2 cellular contexts compared by ENCODE assay signal in the genomic region with DNA sequence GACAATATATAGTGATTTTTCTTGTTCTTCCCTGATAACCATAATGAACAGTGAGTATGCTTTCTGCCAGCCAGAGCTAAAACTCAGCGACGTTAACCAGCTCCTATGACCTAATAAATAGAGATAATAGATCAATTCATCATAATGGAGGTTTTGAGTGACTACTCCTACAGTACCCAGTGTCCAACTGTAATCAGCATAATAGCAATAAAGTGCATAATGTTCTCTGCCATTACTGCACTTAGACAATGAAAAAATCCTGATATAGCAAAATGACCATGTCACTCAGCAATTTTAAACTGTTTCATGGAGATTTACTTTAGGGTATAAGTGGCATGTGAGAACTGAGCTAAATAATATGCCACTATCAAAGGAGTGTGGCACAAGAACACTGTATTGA.
A peak's percentile ranks its signal among the peaks of the same experiment; 100 is the strongest.
TF ChIP-seq lines count a peak whose summit lies in the region.

No MANE protein-coding gene starts in this region.

TF ChIP-seq in SK-N-SH treated with all-trans-retinoic acid at 6 μM for 48 hours, 23 proteins besides CTCF, POLR2A, EP300 and RAD21 (continued from another document):
- TF ChIP-seq, protein P1, sequence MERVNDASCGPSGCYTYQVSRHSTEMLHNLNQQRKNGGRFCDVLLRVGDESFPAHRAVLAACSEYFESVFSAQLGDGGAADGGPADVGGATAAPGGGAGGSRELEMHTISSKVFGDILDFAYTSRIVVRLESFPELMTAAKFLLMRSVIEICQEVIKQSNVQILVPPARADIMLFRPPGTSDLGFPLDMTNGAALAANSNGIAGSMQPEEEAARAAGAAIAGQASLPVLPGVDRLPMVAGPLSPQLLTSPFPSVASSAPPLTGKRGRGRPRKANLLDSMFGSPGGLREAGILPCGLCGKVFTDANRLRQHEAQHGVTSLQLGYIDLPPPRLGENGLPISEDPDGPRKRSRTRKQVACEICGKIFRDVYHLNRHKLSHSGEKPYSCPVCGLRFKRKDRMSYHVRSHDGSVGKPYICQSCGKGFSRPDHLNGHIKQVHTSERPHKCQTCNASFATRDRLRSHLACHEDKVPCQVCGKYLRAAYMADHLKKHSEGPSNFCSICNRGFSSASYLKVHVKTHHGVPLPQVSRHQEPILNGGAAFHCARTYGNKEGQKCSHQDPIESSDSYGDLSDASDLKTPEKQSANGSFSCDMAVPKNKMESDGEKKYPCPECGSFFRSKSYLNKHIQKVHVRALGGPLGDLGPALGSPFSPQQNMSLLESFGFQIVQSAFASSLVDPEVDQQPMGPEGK (CRISPR knock-in tag; IDR thresholded peaks at IDR 0.05; ENCODE audit: borderline replicate concordance), result no peak
- TF ChIP-seq ISL1 (CRISPR knock-in tag; IDR thresholded peaks at IDR 0.05), result peak; percentile 88

TF ChIP-seq in SK-N-SH, 30 proteins besides CTCF, POLR2A, EP300 and RAD21 (continued from another document):
- TF ChIP-seq EZH2phosphoT487 (IDR thresholded peaks at IDR 0.05; ENCODE audit: borderline replicate concordance, low read depth) (no peak), SIN3A (IDR thresholded peaks at IDR 0.05; ENCODE audit: borderline replicate concordance, low read depth, low read length) (no peak), POLR2AphosphoS5 (IDR thresholded peaks at IDR 0.05; ENCODE audit: low read depth, low read length) (no peak), JUND (IDR thresholded peaks at IDR 0.05) (no peak), TEAD4 (IDR thresholded peaks at IDR 0.05; ENCODE audit: borderline replicate concordance, insufficient read depth) (no peak), RCOR1 (IDR thresholded peaks at IDR 0.05; ENCODE audit: low read length) (no peak), NFIC (IDR thresholded peaks at IDR 0.05; ENCODE audit: borderline replicate concordance) (no peak), FOXM1 (IDR thresholded peaks at IDR 0.05; ENCODE audit: low read depth) (no peak), CHD2 (IDR thresholded peaks at IDR 0.05; ENCODE audit: low read length, partially characterized antibody) (no peak), FOXJ3 (CRISPR knock-in tag; IDR thresholded peaks at IDR 0.05) (no peak), MXI1 (IDR thresholded peaks at IDR 0.05; ENCODE audit: low read depth, low read length) (no peak), TAF1 (IDR thresholded peaks at IDR 0.05; ENCODE audit: borderline replicate concordance, low read depth, low read length) (no peak), YY1 (IDR thresholded peaks at IDR 0.05; ENCODE audit: low read depth) (no peak)
